ENCODE assay signal across 13 cellular contexts in the genomic region with DNA sequence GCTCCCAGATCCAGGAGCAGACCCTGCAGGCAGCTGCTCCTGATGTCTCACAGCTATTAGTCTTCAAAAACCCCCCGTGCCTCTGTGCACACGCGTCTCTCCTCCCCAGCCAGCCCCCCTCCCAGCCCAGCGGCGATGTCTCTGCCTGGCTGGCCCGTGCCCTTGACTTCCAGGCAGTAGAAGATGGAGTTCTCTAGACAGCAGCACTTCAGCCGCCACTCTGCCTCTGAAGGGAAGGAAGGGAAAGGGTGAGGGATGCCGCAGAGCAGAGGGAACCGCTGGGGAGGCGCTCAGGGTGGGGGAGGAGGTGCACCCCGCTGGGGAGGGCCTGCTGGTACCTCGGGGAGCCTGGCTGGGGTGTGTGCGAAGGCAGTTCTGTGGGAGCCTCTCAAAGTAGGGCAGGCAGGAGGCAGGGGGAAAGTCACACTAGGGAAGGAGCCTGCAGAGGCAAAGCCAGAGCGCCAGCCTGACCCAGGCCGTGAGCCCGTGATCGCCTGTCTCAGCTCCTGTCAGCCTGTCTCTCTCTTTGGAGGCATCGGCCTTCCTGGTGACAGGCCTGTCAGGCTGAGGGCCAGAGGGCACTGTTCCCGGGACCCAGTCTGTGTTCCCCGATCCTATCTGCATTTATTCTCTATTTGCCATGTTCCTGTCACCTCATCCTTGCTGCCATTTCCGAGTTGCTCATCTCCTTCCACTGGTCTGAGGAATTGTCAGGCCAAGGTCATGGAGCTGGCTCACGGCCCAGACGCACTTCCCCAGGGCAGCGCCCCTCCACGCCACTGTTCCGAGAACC. TPM values are rescaled to one million over a fixed set of nuclear protein-coding genes. Genes with fewer than 3 reads are reported as not detected.
A peak's percentile ranks its signal among the peaks of the same experiment; 100 is the strongest.
DNase-seq lines count a peak whose midpoint lies in the region; ATAC-seq and TF ChIP-seq lines count a peak whose summit lies in the region.
"Had no signal": no experiment of that assay in that cellular context is flagged by ENCODE, and none has a peak within 500 bp of the region (broad histone marks: within the 10 kb centered on the region; RNA-seq: fewer than 3 reads in every experiment).

No MANE protein-coding gene starts in this region.

- TF ChIP-seq CTCF in C4-2B (conservative IDR thresholded peaks at IDR 0.05) = no peak

- ATAC-seq in Right ventricle myocardium superior (ENCODE audit: poor library complexity) (peak; percentile 72), HG02852 (IDR thresholded peaks at IDR 0.05; ENCODE audit: unreplicated experiment) (no peak), HG03439 (IDR thresholded peaks at IDR 0.05; ENCODE audit: unreplicated experiment) (no peak), GM21529 (IDR thresholded peaks at IDR 0.05; ENCODE audit: unreplicated experiment) (no peak)
- ATAC-seq in stimulated activated effector memory CD8-positive, alpha-beta T cell treated with anti-CD3 and anti-CD28 coated beads, Interleukin-12 subunit alpha, Interleukin-12 subunit beta, amount 100 ng/mL, for 72 hours = no peak

- H3K4me3 Mint-ChIP-seq in stimulated activated effector memory CD8-positive, alpha-beta T cell treated with anti-CD3 and anti-CD28 coated beads, Interleukin-12 subunit alpha, Interleukin-12 subunit beta, amount 100 ng/mL, for 72 hours = no peak overlapping the region
- H3K4me3 Mint-ChIP-seq: activated B cell treated with CpG ODN at 0.5 μM for 24 hours; activated naive CD4-positive, alpha-beta T cell treated with anti-CD3 and anti-CD28 coated beads for 36 hours; naive B cell had no signal

- H3K36me3 ChIP-seq in SJCRH30 = no peaks in the 10 kb centered on the region

- DNase-seq in SJCRH30 (peak; percentile 85 to 90), Right ventricle myocardium superior (peak; percentile 82), nucleus accumbens (lab: John Stamatoyannopoulos, UW) (peak in 47 of 56 donors; percentile 35 to 84 (median 65))
- DNase-seq in stimulated activated effector memory CD8-positive, alpha-beta T cell treated with anti-CD3 and anti-CD28 coated beads, Interleukin-12 subunit alpha, Interleukin-12 subunit beta, amount 100 ng/mL, for 72 hours (ENCODE audit: low spot score in 2 of 2) = no peak
- DNase-seq: activated B cell treated with CpG ODN at 0.5 μM for 24 hours; activated naive CD4-positive, alpha-beta T cell treated with anti-CD3 and anti-CD28 coated beads for 36 hours; GM23248; naive B cell; NK-92 treated with Interleukin-12 subunit alpha and Interleukin-12 subunit beta, amount 100 ng/mL, for 24 hours had no signal

- intact Hi-C loops in Right ventricle myocardium superior (cut with DNase I) = loop anchor here (2.0 kb wide), 1 partner anchor 20 kb away; no protein-coding TSS in a partner anchor

- H3K4me3 ChIP-seq in SJCRH30 = peak overlapping the region; percentile 43
- H3K4me3 ChIP-seq: GM23248 had no signal

- H3K9me3 Mint-ChIP-seq in stimulated activated effector memory CD8-positive, alpha-beta T cell treated with anti-CD3 and anti-CD28 coated beads, Interleukin-12 subunit alpha, Interleukin-12 subunit beta, amount 100 ng/mL, for 72 hours = no peaks in the 10 kb centered on the region
- H3K9me3 Mint-ChIP-seq: activated B cell treated with CpG ODN at 0.5 μM for 24 hours; activated naive CD4-positive, alpha-beta T cell treated with anti-CD3 and anti-CD28 coated beads for 36 hours; naive B cell had no signal

- H3K27ac ChIP-seq in C4-2B (peak overlapping the region; percentile 44), SJCRH30 (peak overlapping the region; percentile 13; the same call in 1 of the 2 replicates)
- H3K27ac ChIP-seq: GM23248 had no signal

- no peaks in the 10 kb centered on the region for H3K9me3 ChIP-seq in SJCRH30 (replicated peaks)

- H3K27me3 ChIP-seq in SJCRH30 = no peaks in the 10 kb centered on the region

- peaks cover 48% of the 10 kb centered on the region for H3K4me1 ChIP-seq in SJCRH30

- H3K27ac Mint-ChIP-seq in stimulated activated effector memory CD8-positive, alpha-beta T cell treated with anti-CD3 and anti-CD28 coated beads, Interleukin-12 subunit alpha, Interleukin-12 subunit beta, amount 100 ng/mL, for 72 hours = no peak overlapping the region
- H3K27ac Mint-ChIP-seq: activated B cell treated with CpG ODN at 0.5 μM for 24 hours; activated naive CD4-positive, alpha-beta T cell treated with anti-CD3 and anti-CD28 coated beads for 36 hours had no signal

- peaks cover 8% of the 10 kb centered on the region for H3K4me1 Mint-ChIP-seq in stimulated activated effector memory CD8-positive, alpha-beta T cell treated with anti-CD3 and anti-CD28 coated beads, Interleukin-12 subunit alpha, Interleukin-12 subunit beta, amount 100 ng/mL, for 72 hours

- no peaks in the 10 kb centered on the region for H3K36me3 Mint-ChIP-seq in stimulated activated effector memory CD8-positive, alpha-beta T cell treated with anti-CD3 and anti-CD28 coated beads, Interleukin-12 subunit alpha, Interleukin-12 subunit beta, amount 100 ng/mL, for 72 hours

RNA-seq across cellular contexts. Expression of gene PRCD, which starts 4.5 kb away (rescaled TPM):
- total RNA-seq in SJCRH30 (2014; rRNA removed; shearing (Covaris generic)) = 2.1 and 3.4 TPM in 2 replicates
- 4.0 TPM for total RNA-seq in Right ventricle myocardium superior
- total RNA-seq: activated naive CD4-positive, alpha-beta T cell treated with anti-CD3 and anti-CD28 coated beads for 36 hours had no signal

RNA-seq across cellular contexts. Expression of gene CYGB, which starts 6.8 kb away (rescaled TPM):
- total RNA-seq in SJCRH30 (2014; rRNA removed; shearing (Covaris generic)) = not detected in 2 replicates
- 34.2 TPM for total RNA-seq in Right ventricle myocardium superior
- total RNA-seq: activated naive CD4-positive, alpha-beta T cell treated with anti-CD3 and anti-CD28 coated beads for 36 hours had no signal

RNA-seq across cellular contexts. Expression of gene ST6GALNAC2, which starts 41.3 kb away (rescaled TPM):
- 0.20 TPM in 1 of 2 replicates, not detected in the other for total RNA-seq in SJCRH30 (2014; rRNA removed; shearing (Covaris generic))
- total RNA-seq in Right ventricle myocardium superior = 6.1 TPM
- total RNA-seq: activated B cell treated with CpG ODN at 0.5 μM for 24 hours; activated naive CD4-positive, alpha-beta T cell treated with anti-CD3 and anti-CD28 coated beads for 36 hours had no signal

RNA-seq across cellular contexts. Expression of gene RHBDF2, which starts 43.1 kb away (rescaled TPM):
- 2.4 and 2.5 TPM in 2 replicates for total RNA-seq in SJCRH30 (2014; rRNA removed; shearing (Covaris generic))
- 15.4 TPM for total RNA-seq in Right ventricle myocardium superior

Comparison
In these comparisons a context has a peak if more than half of its experiments do, and no peak if none do; other contexts are left out.
1. DNase-seq: peak in SJCRH30 (2 of 2), Right ventricle myocardium superior (single experiment) and nucleus accumbens (47 of 56); none in stimulated activated effector memory CD8-positive, alpha-beta T cell treated with anti-CD3 and anti-CD28 coated beads, Interleukin-12 subunit alpha, Interleukin-12 subunit beta, amount 100 ng/mL, for 72 hours (0 of 2).
2. RNA of gene CYGB, which starts 6.8 kb away (total RNA-seq): 34.2 TPM in Right ventricle myocardium superior (single experiment); not detected in SJCRH30; every median in the first group is over 10 times any median in the second.